Comparison of ENCODE assay signal across 11 cellular contexts in the genomic region with DNA sequence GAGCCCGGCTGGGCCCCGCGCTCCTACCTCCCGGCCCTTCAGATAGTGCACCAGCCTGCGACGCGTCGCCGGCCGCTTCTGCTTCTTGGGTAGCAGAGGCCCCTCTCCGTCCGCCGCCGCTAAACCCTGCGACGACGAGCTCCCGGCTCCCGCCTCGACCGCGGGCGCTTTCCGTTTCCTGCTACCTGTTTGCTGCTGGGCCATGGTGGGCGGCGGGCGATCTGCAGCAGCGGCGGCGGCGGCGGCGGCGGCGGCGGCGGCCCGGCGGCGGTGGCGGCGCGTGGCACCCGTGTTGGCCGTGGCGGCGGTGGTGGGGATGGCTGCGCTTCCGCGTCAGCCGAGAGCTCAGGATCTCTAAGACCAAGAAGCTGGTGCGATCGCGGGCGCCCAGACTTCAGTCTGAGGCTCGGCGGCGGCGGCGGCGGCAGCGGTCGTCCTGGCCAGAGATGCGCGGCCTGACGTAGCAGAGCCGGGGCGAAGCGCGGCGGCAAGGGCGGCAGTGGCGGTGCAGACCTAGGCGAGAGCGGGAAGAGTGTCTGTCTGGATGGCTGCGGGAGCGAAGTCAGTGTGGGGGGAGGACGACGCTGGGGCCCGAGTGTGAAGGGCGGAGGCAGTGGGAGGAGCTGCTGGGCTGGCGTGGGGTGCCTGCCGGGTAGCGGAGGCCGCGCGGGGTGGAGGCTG. TPM values are rescaled to one million over a fixed set of nuclear protein-coding genes. Genes with fewer than 3 reads are reported as not detected.
DNase-seq lines count a peak whose midpoint lies in the region; ATAC-seq and TF ChIP-seq lines count a peak whose summit lies in the region.
"Had no signal": no experiment of that assay in that cellular context is flagged by ENCODE, and none has a peak within 500 bp of the region (broad histone marks: within the 10 kb centered on the region; RNA-seq: fewer than 3 reads in every experiment).

Gene DCAF12L2 (minus strand): TSS at position 569 of the 681 bp plus-strand sequence. CDS start 365 bp downstream, at position 204.

- H3K36me3 ChIP-seq in kidney epithelial cell (ENCODE audit: control insufficient read depth, insufficient read depth, low read length) (no peaks in the 10 kb centered on the region), thymus (ENCODE audit: control insufficient read depth, insufficient read depth) (no peaks in the 10 kb centered on the region)

- no peaks in the 10 kb centered on the region for H3K9me3 ChIP-seq in thymus (ENCODE audit: control insufficient read depth)

- H3K27ac ChIP-seq in thymus (ENCODE audit: low read depth), result no peak within 1 kb of the TSS
- H3K27ac ChIP-seq: HL-60 had no signal

- H3K4me3 ChIP-seq in kidney epithelial cell (ENCODE audit: low read depth, low read length) (peak within 1 kb of the TSS; percentile 36), thymus (ENCODE audit: low read length) (peak within 1 kb of the TSS; percentile 31)

- no peak for ATAC-seq in GM18867 (IDR thresholded peaks at IDR 0.05; ENCODE audit: unreplicated experiment)

- TF ChIP-seq CTCF in kidney epithelial cell (IDR thresholded peaks at IDR 0.05; ENCODE audit: insufficient read depth, low read length, poor library complexity, severe bottlenecking), result no peak
- TF ChIP-seq CTCF in GM10248 (IDR thresholded peaks at IDR 0.05; ENCODE audit: control extremely low read depth, extremely low read depth, low read depth, missing control alignments), result no peak

- POLR2A ChIA-PET in GM10248 (lab: Yijun Ruan, JAX), result no interaction called here

- H3K4me1 ChIP-seq in thymus (ENCODE audit: control insufficient read depth, insufficient read depth, low read length), result no peaks in the 10 kb centered on the region

- 5% methylated on average over 81 of the region's 87 CpGs for WGBS in thymus

- DNase-seq in activated CD8-positive, alpha-beta memory T cell treated with anti-CD3 and anti-CD28 coated beads for 24 hours, result peak; percentile 52
- DNase-seq in activated CD8-positive, alpha-beta memory T cell treated with anti-CD3 and anti-CD28 coated beads, Interleukin-2, amount 50 U/mL, for 4 hours, result no peak
- DNase-seq in cerebellar cortex (ENCODE audit: low spot score) (peak; percentile 0), kidney epithelial cell (ENCODE audit: low read depth) (no peak), GM10248 (ENCODE audit: extremely low spot score) (no peak), HPDE6-E6E7 (ENCODE audit: extremely low spot score) (no peak)
- DNase-seq: activated naive CD4-positive, alpha-beta T cell had no signal

- peaks cover 4% of the 10 kb centered on the region for H3K27me3 ChIP-seq in kidney epithelial cell (ENCODE audit: control insufficient read depth, insufficient read depth, low read length)
- no peaks in the 10 kb centered on the region for H3K27me3 ChIP-seq in thymus (ENCODE audit: control insufficient read depth, insufficient read depth)

- CTCF ChIA-PET in GM10248 (lab: Yijun Ruan, JAX), result no interaction called here

RNA-seq across cellular contexts. Expression of gene DCAF12L2, which starts in this region (rescaled TPM):
- total RNA-seq in kidney epithelial cell, result 0.63 and 1.2 TPM in 2 replicates
- polyA plus RNA-seq in thymus, result 0.14 TPM
- total RNA-seq: RPMI7951 had no signal

Comparison
In these comparisons a context has a peak if more than half of its experiments do, and no peak if none do; other contexts are left out.
1. DNase-seq: peak in activated CD8-positive, alpha-beta memory T cell treated with anti-CD3 and anti-CD28 coated beads for 24 hours (single experiment) and cerebellar cortex (single experiment); none in activated CD8-positive, alpha-beta memory T cell treated with anti-CD3 and anti-CD28 coated beads, Interleukin-2, amount 50 U/mL, for 4 hours (single experiment), kidney epithelial cell (single experiment), GM10248 (single experiment) and HPDE6-E6E7 (single experiment).